ENCODE assay signal across 8 cellular contexts in genomic region chr16:4314532-4315184, GRCh38. TPM values are rescaled to one million over a fixed set of nuclear protein-coding genes. Genes with fewer than 3 reads are reported as not detected.
DNase-seq lines count a peak whose midpoint lies in the region; TF ChIP-seq lines count a peak whose summit lies in the region.

No MANE protein-coding gene starts in this region.

- DNase-seq in D341Med (ENCODE audit: low spot score) (peak; percentile 61), fibroblast of the aortic adventitia (ENCODE audit: low read depth) (peak; percentile 66), progenitor cell of endocrine pancreas (ENCODE audit: low spot score, unreplicated experiment) (no peak), cerebellum (ENCODE audit: low spot score) (no peak), HUDEP-2 (lab: John Stamatoyannopoulos, UW; ENCODE audit: unreplicated experiment in 76 of 76) (no peak), NCI-H128 (lab: John Stamatoyannopoulos, UW; ENCODE audit: unreplicated experiment) (no peak)
- DNase-seq in activated CD4-positive, alpha-beta T cell treated with anti-CD3 and anti-CD28 coated beads, Interleukin-2, amount 50 U/mL, for 1 hour = peak; percentile 20

- TF ChIP-seq RAD21 in Ishikawa (IDR thresholded peaks at IDR 0.05; ENCODE audit: low read depth) = no peak

- TF ChIP-seq EP300 in Ishikawa (IDR thresholded peaks at IDR 0.05; ENCODE audit: borderline replicate concordance) = no peak

- no peak for TF ChIP-seq CTCF in fibroblast of the aortic adventitia (IDR thresholded peaks at IDR 0.05; ENCODE audit: insufficient read depth, low read length)
- no peak for TF ChIP-seq CTCF in progenitor cell of endocrine pancreas (IDR thresholded peaks at IDR 0.05; ENCODE audit: unreplicated experiment)

- peak overlapping the region; percentile 94 for H3K27ac Mint-ChIP-seq in progenitor cell of endocrine pancreas

- H3K4me1 Mint-ChIP-seq in progenitor cell of endocrine pancreas (ENCODE audit: low read depth) = peaks cover 10% of the 10 kb centered on the region

- H3K27me3 Mint-ChIP-seq in progenitor cell of endocrine pancreas = no peaks in the 10 kb centered on the region

- H3K4me3 ChIP-seq in fibroblast of the aortic adventitia (ENCODE audit: low read depth, low read length) = peak overlapping the region; percentile 67

- H3K4me3 Mint-ChIP-seq in progenitor cell of endocrine pancreas (ENCODE audit: low read depth) = peak overlapping the region; percentile 72

- no peaks in the 10 kb centered on the region for H3K9me3 Mint-ChIP-seq in progenitor cell of endocrine pancreas (ENCODE audit: low read depth)

- no peaks in the 10 kb centered on the region for H3K36me3 Mint-ChIP-seq in progenitor cell of endocrine pancreas (ENCODE audit: insufficient read depth)

TF ChIP-seq in Ishikawa, 13 proteins besides CTCF, POLR2A, EP300 and RAD21:
- TF ChIP-seq FOXM1 (IDR thresholded peaks at IDR 0.05; ENCODE audit: borderline replicate concordance, low read depth) (no peak), TCF12 (IDR thresholded peaks at IDR 0.05; ENCODE audit: low read depth) (no peak; the same call in 1 of the 2 replicates), CREB1 (IDR thresholded peaks at IDR 0.05; ENCODE audit: low read depth) (no peak), NFIC (IDR thresholded peaks at IDR 0.05) (0 out of 2 replicates have a peak, but pooled peaks have one; percentile 6), ZBTB7A (IDR thresholded peaks at IDR 0.05; ENCODE audit: low read depth) (0 out of 2 replicates have a peak, but pooled peaks have one; percentile 21), MAX (IDR thresholded peaks at IDR 0.05) (peak; percentile 79)
TF ChIP-seq in Ishikawa: peak in this region for 3.

RNA-seq across cellular contexts. Expression of gene GLIS2, which starts 1.2 kb away (rescaled TPM):
- total RNA-seq in fibroblast of the aortic adventitia (ENCODE audit: low replicate concordance) (3.3 and 6.6 TPM in 2 replicates), progenitor cell of endocrine pancreas (22.2 and 23.2 TPM in 2 replicates), cerebellum (3.2 TPM)

RNA-seq across cellular contexts. Expression of gene PAM16, which starts 36.5 kb away (rescaled TPM):
- 5.0 and 20.2 TPM in 2 replicates for total RNA-seq in fibroblast of the aortic adventitia (ENCODE audit: low replicate concordance)
- total RNA-seq in progenitor cell of endocrine pancreas = 33.5 and 36.7 TPM in 2 replicates
- total RNA-seq in cerebellum = 19.1 TPM

RNA-seq across cellular contexts. Expression of gene TFAP4, which starts 41.8 kb away (rescaled TPM):
- total RNA-seq in fibroblast of the aortic adventitia (ENCODE audit: low replicate concordance) (5.5 and 10.6 TPM in 2 replicates), progenitor cell of endocrine pancreas (22.9 and 29.0 TPM in 2 replicates), cerebellum (7.6 TPM)

RNA-seq across cellular contexts. Expression of gene VASN, which starts 57.0 kb away (rescaled TPM):
- total RNA-seq in fibroblast of the aortic adventitia (ENCODE audit: low replicate concordance) (130 and 136 TPM in 2 replicates), progenitor cell of endocrine pancreas (3.8 and 4.0 TPM in 2 replicates), cerebellum (2.4 TPM)

Comparison
In these comparisons a context has a peak if more than half of its experiments do, and no peak if none do; other contexts are left out.
1. DNase-seq: peak in D341Med (single experiment), activated CD4-positive, alpha-beta T cell treated with anti-CD3 and anti-CD28 coated beads, Interleukin-2, amount 50 U/mL, for 1 hour (single experiment) and fibroblast of the aortic adventitia (single experiment); none in progenitor cell of endocrine pancreas (single experiment), cerebellum (single experiment), HUDEP-2 (0 of 76) and NCI-H128 (single experiment).